ENCODE assay signal across 8 cellular contexts in genomic region chrX:55489315-55490009, GRCh38. TPM values are rescaled to one million over a fixed set of nuclear protein-coding genes. Genes with fewer than 3 reads are reported as not detected.
DNase-seq lines count a peak whose midpoint lies in the region; ATAC-seq, FAIRE-seq and TF ChIP-seq lines count a peak whose summit lies in the region.

USP51 (minus strand) TSS chrX:55489848; CDS start chrX:55488939, 909 bp downstream.

- no peaks in the 10 kb centered on the region for H3K36me3 ChIP-seq in Panc1 (ENCODE audit: control insufficient read depth, insufficient read depth, low read length)
- H3K36me3 ChIP-seq in K562 (ENCODE audit: control insufficient read depth, insufficient read depth, low read length), result no peaks in the 10 kb centered on the region
- no peaks in the 10 kb centered on the region for H3K36me3 ChIP-seq in iPS DF 6.9 (ENCODE audit: control insufficient read depth, insufficient read depth, low read length)

- H3K79me2 ChIP-seq in K562 (ENCODE audit: control insufficient read depth, insufficient read depth, low read length), result no peaks in the 10 kb centered on the region; the same call in 1 of the 3 replicates

- FAIRE-seq in GM18507 (lab: Jason Lieb, UNC), result peak; percentile 84
- FAIRE-seq in K562 (lab: Jason Lieb, UNC), result no peak

- WGBS in K562 (ENCODE audit: insufficient coverage, low coverage, missing lambda C conversion rate), result 11% methylated on average over 16 of the region's 34 CpGs
- WGBS in iPS DF 6.9 (ENCODE audit: insufficient coverage, insufficient read length), result no CpG with 5 or more reads among the region's 34 CpGs

- no peaks in the 10 kb centered on the region for H3K4me1 ChIP-seq in Panc1 (ENCODE audit: control insufficient read depth, insufficient read depth, low read length)
- peaks cover 6 to 11% of the 10 kb centered on the region in 2 experiments; a peak in 4 of 5 replicates for H3K4me1 ChIP-seq in K562 (replicated peaks in 1 of 2; ENCODE audit: control insufficient read depth in 2 of 2, insufficient read depth in 2 of 2, low read length in 2 of 2)
- no peaks in the 10 kb centered on the region for H3K4me1 ChIP-seq in iPS DF 6.9 (ENCODE audit: control insufficient read depth, insufficient read depth, low read length)

- H3K4me2 ChIP-seq in K562 (ENCODE audit: insufficient read depth, low read length), result peak within 1 kb of the TSS; percentile 71

- H2AFZ ChIP-seq in K562 (ENCODE audit: low read depth, low read length), result peak within 1 kb of the TSS; percentile 90

- H3K4me3 ChIP-seq in Panc1 (ENCODE audit: low read depth in 2 of 2, low read length in 2 of 2), result peak within 1 kb of the TSS; percentile 65 to 86
- H3K4me3 ChIP-seq in K562, result peak within 1 kb of the TSS; percentile 61
- H3K4me3 ChIP-seq in iPS DF 6.9 (ENCODE audit: low read length), result peak within 1 kb of the TSS; percentile 71; the same call in 1 of the 2 replicates

- ATAC-seq in HG02973 (IDR thresholded peaks at IDR 0.05; ENCODE audit: unreplicated experiment) (peak; percentile 61), Panc1 (peak; percentile 58), K562 (peak; percentile 72), sciatic nerve (peak; percentile 91)

- H4K20me1 ChIP-seq in K562 (replicated peaks; ENCODE audit: control insufficient read depth, insufficient read depth, low read length), result no peaks in the 10 kb centered on the region

- no peaks in the 10 kb centered on the region for H3K9me1 ChIP-seq in K562 (ENCODE audit: control insufficient read depth, insufficient read depth, low read length)

- DNase-seq in AG08396 (ENCODE audit: low spot score), result peak; percentile 50
- no peak for DNase-seq in GM18507 (ENCODE audit: extremely low spot score, insufficient read length, low read depth)
- DNase-seq in Panc1 (ENCODE audit: low read depth, low spot score), result no peak
- peak; percentile 17 to 58 (median 28) for DNase-seq in K562 (ENCODE audit: extremely low read depth in 1 of 4, low spot score in 3 of 4)
- DNase-seq in iPS DF 6.9 (ENCODE audit: low read depth, low spot score), result no peak
- DNase-seq in sciatic nerve (ENCODE audit: low spot score), result peak; percentile 76
- DNase-seq in NCI-H510A (lab: John Stamatoyannopoulos, UW), result no peak

- in situ Hi-C loops in Panc1 (cut with HindIII; ENCODE audit: low pct_unique_long_range_greater_than_20kb, low sequenced_read_pairs), result no loop called here
- in situ Hi-C loops in K562 (cut with MboI), result no loop called here

- no peaks in the 10 kb centered on the region for H3K27me3 ChIP-seq in Panc1 (ENCODE audit: control insufficient read depth, insufficient read depth, low read length)
- no peaks in the 10 kb centered on the region for H3K27me3 ChIP-seq in K562 (ENCODE audit: control insufficient read depth in 2 of 2, insufficient read depth in 2 of 2, low read length in 2 of 2)
- H3K27me3 ChIP-seq in iPS DF 6.9 (ENCODE audit: control insufficient read depth, insufficient read depth, low read length), result no peaks in the 10 kb centered on the region

- TF ChIP-seq POLR2A in K562 (conservative IDR thresholded peaks at IDR 0.05), result no peak

- H3K9me3 ChIP-seq in Panc1 (ENCODE audit: control insufficient read depth, insufficient read depth, low read depth, low read length), result no peaks in the 10 kb centered on the region
- no peaks in the 10 kb centered on the region for H3K9me3 ChIP-seq in K562 (replicated peaks; ENCODE audit: control insufficient read depth, insufficient read depth, low read depth, low read length)
- no peaks in the 10 kb centered on the region for H3K9me3 ChIP-seq in iPS DF 6.9 (ENCODE audit: control insufficient read depth, insufficient read depth, low read length)

- BruUV-seq in Panc1 (replicated peaks; lab: Mats Ljungman, UMichigan) (no TSS peak), K562 (replicated peaks; lab: Mats Ljungman, UMichigan) (no TSS peak)

- TF ChIP-seq EP300 in K562 (IDR thresholded peaks at IDR 0.05; ENCODE audit: low read length), result no peak

- no peak for TF ChIP-seq RAD21 in K562 (CRISPR knock-in tag; conservative IDR thresholded peaks at IDR 0.05 in 1 of 2, IDR thresholded peaks at IDR 0.05 in 1 of 2)

- POLR2A ChIA-PET in Panc1 (lab: Charles Lee) (no interaction called here), K562 (lab: Yijun Ruan, JAX) (interaction anchor here (0.7 kb wide), 1 partner anchor 493 kb away, joined by 3 read pairs; no protein-coding TSS in a partner anchor)

- H3K9ac ChIP-seq in K562 (ENCODE audit: insufficient read depth in 1 of 2, low read depth in 2 of 2, low read length in 2 of 2), result peak within 1 kb of the TSS; percentile 75 to 92

- intact Hi-C loops in Panc1 (cut with micrococcal nuclease; ENCODE audit: unreplicated experiment), result no loop called here
- intact Hi-C loops in K562 (cut with micrococcal nuclease), result no loop called here
- intact Hi-C loops in sciatic nerve (cut with DNase I), result no loop called here

- CTCF ChIA-PET in Panc1 (lab: Charles Lee) (interaction anchor here (0.7 kb wide), 2 partner anchors 33 to 38 kb away, joined by 3 to 5 read pairs; partner anchors contain the start of gene MAGEH1), K562 (lab: Yijun Ruan, JAX; ENCODE audit: low intra/inter-chr PET ratio) (no interaction called here)

- H3K27ac ChIP-seq in Panc1 (ENCODE audit: low read length), result peak within 1 kb of the TSS; percentile 74
- H3K27ac ChIP-seq in K562 (ENCODE audit: extremely low read depth, low read depth, low read length), result peak within 1 kb of the TSS; percentile 88
- H3K27ac ChIP-seq in iPS DF 6.9 (ENCODE audit: low read length), result no peak within 1 kb of the TSS

- TF ChIP-seq CTCF in Panc1 (IDR thresholded peaks at IDR 0.05) (peak; percentile 48), K562 (IDR thresholded peaks at IDR 0.05 in 2 of 3, conservative IDR thresholded peaks at IDR 0.05 in 1 of 3; ENCODE audit: insufficient read depth in 2 of 3, low read depth in 1 of 3, low read length in 3 of 3) (0 out of 6 replicates have a peak, but pooled peaks of 1 of the 3 experiments have one; percentile 1)

TF ChIP-seq in K562, 482 proteins besides CTCF, POLR2A, EP300 and RAD21 (continues in another document):
- TF ChIP-seq DIDO1 (tag; IDR thresholded peaks at IDR 0.05; ENCODE audit: low read depth), result no peak
- TF ChIP-seq EGR1 (conservative IDR thresholded peaks at IDR 0.05), result peak; percentile 66; the same call in 1 of the 2 replicates
- TF ChIP-seq PHF8 (IDR thresholded peaks at IDR 0.05; ENCODE audit: borderline replicate concordance, low read length), result peak; percentile 3; the same call in 1 of the 2 replicates
- peak; percentile 7 to 51 for TF ChIP-seq NRF1 (conservative IDR thresholded peaks at IDR 0.05 in 1 of 2, IDR thresholded peaks at IDR 0.05 in 1 of 2)
- no peak for TF ChIP-seq SP2 (IDR thresholded peaks at IDR 0.05; ENCODE audit: extremely low read depth, low read depth, low read length, poor library complexity, severe bottlenecking)
- TF ChIP-seq ZFX (CRISPR knock-in tag; IDR thresholded peaks at IDR 0.05), result peak; percentile 41
- TF ChIP-seq CREM (IDR thresholded peaks at IDR 0.05; ENCODE audit: low read depth), result peak; percentile 59
- peak; percentile 25 for TF ChIP-seq TBP (optimal IDR thresholded peaks at IDR 0.05; ENCODE audit: low read depth, low read length)
- peak; percentile 22; the same call in 1 of the 2 replicates for TF ChIP-seq VEZF1 (CRISPR knock-in tag; IDR thresholded peaks at IDR 0.05)

RNA-seq across cellular contexts. Expression of gene USP51, which starts in this region (rescaled TPM):
- total RNA-seq in Panc1 (2021; ENCODE audit: unreplicated experiment) (1.7 TPM), K562 (2014; rRNA removed) (0.95 and 1.2 TPM in 2 replicates), K562 (2014; rRNA removed; fragmentation: Illumina TruSeq; extraction: Trizol) (1.3 and 1.6 TPM in 2 replicates), K562 (2015; rRNA removed; fragmentation: Illumina TruSeq; extraction: Trizol) (3.8 and 3.9 TPM in 2 replicates), K562 (2021) (1.8 and 2.0 TPM in 2 replicates), sciatic nerve (3.6 TPM)
- 0.79 TPM for polyA plus RNA-seq in Panc1 (2012; ENCODE audit: insufficient read length)
- 4.2 and 4.7 TPM in 2 replicates for total RNA-seq in K562 (2011; cell fraction: chromatin; rRNA removed; ENCODE audit: low replicate concordance)
- 3.0 and 3.3 TPM in 2 replicates for total RNA-seq in K562 (2011; cell fraction: nucleolus; rRNA removed)
- total RNA-seq in K562 (2011; cell fraction: nucleoplasm; rRNA removed), result 2.7 and 3.5 TPM in 2 replicates
- polyA plus RNA-seq in K562 (2011; rRNA removed) (3.0 and 3.5 TPM in 2 replicates), K562 (2014; fragmentation: Illumina TruSeq; extraction: Trizol) (1.1 and 1.6 TPM in 2 replicates), K562 (2014; fragmentation: Nextera tagmentation; extraction: Ambion mirVana) (under 1 TPM; 0.59 to 0.96 TPM), K562 (2014; rRNA removed) (0.77 and 0.93 TPM in 2 replicates)
- 2.3 and 2.7 TPM in 2 replicates for polyA plus RNA-seq in K562 (2011; cell fraction: cytosol; rRNA removed)
- polyA plus RNA-seq in K562 (2011; cell fraction: nucleus; rRNA removed), result 2.8 and 3.2 TPM in 2 replicates
- 1.7 and 1.9 TPM in 2 replicates for polyA plus RNA-seq in K562 (2012)
- 7.0 and 8.2 TPM in 2 replicates for polyA minus RNA-seq in K562 (2011; rRNA and poly(A)+ RNA removed)
- polyA minus RNA-seq in K562 (2011; cell fraction: cytosol; rRNA and poly(A)+ RNA removed), result 1.9 and 3.8 TPM in 2 replicates
- polyA minus RNA-seq in K562 (2011; cell fraction: nucleus; rRNA and poly(A)+ RNA removed), result 2.6 and 6.3 TPM in 2 replicates

Comparison
In these comparisons a context has a peak if more than half of its experiments do, and no peak if none do; other contexts are left out.
1. DNase-seq: peak in AG08396 (single experiment), K562 (4 of 4) and sciatic nerve (single experiment); none in GM18507 (single experiment), Panc1 (single experiment), iPS DF 6.9 (single experiment) and NCI-H510A (single experiment).
2. Peak in every context shown above with its lines, with median percentiles within 50 percentile points of each other: ATAC-seq and H3K4me3 ChIP-seq.